ENCODE assay signal across 12 cellular contexts in genomic region chr17:77863814-77864161, GRCh38.
A peak's percentile ranks its signal among the peaks of the same experiment; 100 is the strongest.
DNase-seq lines count a peak whose midpoint lies in the region; ATAC-seq and TF ChIP-seq lines count a peak whose summit lies in the region.
"Had no signal": no experiment of that assay in that cellular context is flagged by ENCODE, and none has a peak within 500 bp of the region (broad histone marks: within the 10 kb centered on the region; RNA-seq: fewer than 3 reads in every experiment).

No MANE protein-coding gene starts in this region.

- no peak for ATAC-seq in GM21367 (IDR thresholded peaks at IDR 0.05; ENCODE audit: unreplicated experiment)

- no peaks in the 10 kb centered on the region for H3K79me2 ChIP-seq in hepatocyte

- no peak for TF ChIP-seq POLR2A in stomach (IDR thresholded peaks at IDR 0.05)

- H3K27ac ChIP-seq in hepatocyte, result peak overlapping the region; percentile 44
- peak overlapping the region in 3 of 5 donors; percentile 13 to 58 (median 22) for H3K27ac ChIP-seq in stomach
- H3K27ac ChIP-seq: thoracic aorta, VCaP had no signal

- H3K4me2 ChIP-seq in hepatocyte, result no peak overlapping the region

- WGBS in hepatocyte (ENCODE audit: low lambda C conversion rate, missing lambda C conversion rate), result 41% methylated on average over 9 of the region's 12 CpGs
- WGBS in stomach, 5 donors, result 15 to 26% (median 21%) methylated on average over 12 of the region's 12 CpGs; no CpG with 5 or more reads in 1 of the 5 donors

- H3K9me3 ChIP-seq in hepatocyte (ENCODE audit: low read depth), result no peaks in the 10 kb centered on the region
- H3K9me3 ChIP-seq in stomach, result no peaks in the 10 kb centered on the region
- H3K9me3 ChIP-seq: thoracic aorta had no signal

- no peak for TF ChIP-seq EP300 in stomach (IDR thresholded peaks at IDR 0.05)

- no peak overlapping the region for H2AFZ ChIP-seq in hepatocyte

- H3K27me3 ChIP-seq in hepatocyte (no peaks in the 10 kb centered on the region), stomach (peaks cover 0 to 11% (median 0%) of the 10 kb centered on the region in 3 donors)

- intact Hi-C loops in stomach (cut with DNase I; ENCODE audit: low total_unique reads), result no loop called here

- H3K4me1 ChIP-seq in hepatocyte (ENCODE audit: insufficient read depth), result peaks cover 5% of the 10 kb centered on the region
- H3K4me1 ChIP-seq in stomach, result peaks cover 9 to 26% (median 20%) of the 10 kb centered on the region in 4 donors

- no peaks in the 10 kb centered on the region for H4K20me1 ChIP-seq in hepatocyte (ENCODE audit: insufficient read depth, poor library complexity, severe bottlenecking)

- H3K4me3 ChIP-seq in hepatocyte (no peak overlapping the region), stomach (no peak overlapping the region)
- H3K4me3 ChIP-seq: thoracic aorta had no signal

- TF ChIP-seq CTCF in hepatocyte (IDR thresholded peaks at IDR 0.05; ENCODE audit: poor library complexity) (no peak), stomach (IDR thresholded peaks at IDR 0.05) (no peak)

- H3K36me3 ChIP-seq in hepatocyte (replicated peaks; ENCODE audit: insufficient read depth, low read depth) (no peaks in the 10 kb centered on the region), stomach (no peaks in the 10 kb centered on the region)
- H3K36me3 ChIP-seq: thoracic aorta had no signal

- DNase-seq in DMS79 treated with DMSO at 0.1 percent for 48 hours (lab: John Stamatoyannopoulos, UW) (peak; percentile 15), DMS79 (lab: John Stamatoyannopoulos, UW) (no peak), SKM-1 treated with dmso at 0.1 percent for 144 hours (lab: John Stamatoyannopoulos, UW; ENCODE audit: unreplicated experiment) (peak; percentile 40), hepatocyte (ENCODE audit: low spot score) (peak; percentile 70), stomach (no peak), kidney tubule cell (ENCODE audit: low spot score) (no peak)
- no peak for DNase-seq in activated CD4-positive, alpha-beta T cell treated with anti-CD3 and anti-CD28 coated beads for 1 hour
- DNase-seq: 8988T, NCI-H1436 treated with DMSO at 0.1 percent for 48 hours had no signal

- H3K9me2 ChIP-seq in hepatocyte (replicated peaks; ENCODE audit: insufficient read depth), result no peaks in the 10 kb centered on the region

Comparison
In these comparisons a context has a peak if more than half of its experiments do, and no peak if none do; other contexts are left out.
1. DNase-seq: peak in DMS79 treated with DMSO at 0.1 percent for 48 hours (single experiment), SKM-1 treated with dmso at 0.1 percent for 144 hours (single experiment) and hepatocyte (single experiment); none in DMS79 (single experiment), stomach (single experiment), activated CD4-positive, alpha-beta T cell treated with anti-CD3 and anti-CD28 coated beads for 1 hour (single experiment) and kidney tubule cell (single experiment).